ENCODE assay signal across 6 cellular contexts in genomic region chr5:177304392-177305119, GRCh38. TPM values are rescaled to one million over a fixed set of nuclear protein-coding genes. Genes with fewer than 3 reads are reported as not detected.
DNase-seq lines count a peak whose midpoint lies in the region; ATAC-seq, FAIRE-seq and TF ChIP-seq lines count a peak whose summit lies in the region.

No MANE protein-coding gene starts in this region.

- no peaks in the 10 kb centered on the region for H3K27me3 ChIP-seq in K562 (ENCODE audit: control insufficient read depth in 2 of 2, insufficient read depth in 2 of 2, low read length in 2 of 2)
- no peaks in the 10 kb centered on the region for H3K27me3 ChIP-seq in osteoblast (ENCODE audit: insufficient read depth, low read length)

- no peaks in the 10 kb centered on the region for H3K9me3 ChIP-seq in K562 (replicated peaks; ENCODE audit: control insufficient read depth, insufficient read depth, low read depth, low read length)
- no peaks in the 10 kb centered on the region for H3K9me3 ChIP-seq in osteoblast (ENCODE audit: low read depth, low read length)

- WGBS in K562 (ENCODE audit: insufficient coverage, low coverage, missing lambda C conversion rate), result 3% methylated on average over 15 of the region's 19 CpGs

- H4K20me1 ChIP-seq in K562 (replicated peaks; ENCODE audit: control insufficient read depth, insufficient read depth, low read length), result peaks cover 10% of the 10 kb centered on the region
- H4K20me1 ChIP-seq in osteoblast (ENCODE audit: insufficient read depth, low read length), result peaks cover 25% of the 10 kb centered on the region

- no peak for TF ChIP-seq EP300 in K562 (IDR thresholded peaks at IDR 0.05; ENCODE audit: low read length)

- H2AFZ ChIP-seq in K562 (ENCODE audit: low read depth, low read length), result peak overlapping the region; percentile 86; the same call in 1 of the 2 replicates
- H2AFZ ChIP-seq in osteoblast (ENCODE audit: low read length), result no peak overlapping the region

- no peak for TF ChIP-seq POLR2A in K562 (conservative IDR thresholded peaks at IDR 0.05)

- H3K4me1 ChIP-seq in K562 (replicated peaks in 1 of 2; ENCODE audit: control insufficient read depth in 2 of 2, insufficient read depth in 2 of 2, low read length in 2 of 2) (peaks cover 33 to 45% of the 10 kb centered on the region in 2 experiments), osteoblast (ENCODE audit: insufficient read depth, low read length) (peaks cover 23% of the 10 kb centered on the region)

- BruUV-seq in K562 (replicated peaks; lab: Mats Ljungman, UMichigan), result TSS peak; percentile 67

- H3K9ac ChIP-seq in K562 (ENCODE audit: insufficient read depth in 1 of 2, low read depth in 2 of 2, low read length in 2 of 2), result peak overlapping the region; percentile 93 to 99

- TF ChIP-seq CTCF in K562 (IDR thresholded peaks at IDR 0.05 in 2 of 3, conservative IDR thresholded peaks at IDR 0.05 in 1 of 3; ENCODE audit: insufficient read depth in 2 of 3, low read depth in 1 of 3, low read length in 3 of 3) (no peak), osteoblast (IDR thresholded peaks at IDR 0.05; ENCODE audit: extremely low read depth, low read depth, low read length) (no peak)

- CTCF ChIA-PET in K562 (lab: Yijun Ruan, JAX; ENCODE audit: low intra/inter-chr PET ratio), result interaction anchor here (0.6 kb wide), 1 partner anchor 657 kb away, joined by 3 read pairs; the partner anchor contains the start of gene TSPAN17

- H3K79me2 ChIP-seq in K562 (ENCODE audit: control insufficient read depth, insufficient read depth, low read length) (peaks cover 48% of the 10 kb centered on the region), osteoblast (ENCODE audit: insufficient read depth, low read length) (peaks cover 62% of the 10 kb centered on the region)

- DNase-seq in NCI-H748 (lab: John Stamatoyannopoulos, UW; ENCODE audit: unreplicated experiment), result peak; percentile 35
- no peak for DNase-seq in NCI-H748 treated with DMSO at 0.1 percent for 48 hours (lab: John Stamatoyannopoulos, UW)
- peak; percentile 49 to 62 (median 54) for DNase-seq in K562 (ENCODE audit: extremely low read depth in 1 of 4, low spot score in 3 of 4)
- DNase-seq in osteoblast (ENCODE audit: insufficient read length, low spot score, missing footprints), result peak; percentile 88
- DNase-seq in OCI-M2 (lab: John Stamatoyannopoulos, UW; ENCODE audit: unreplicated experiment), result no peak

- H3K4me2 ChIP-seq in K562 (ENCODE audit: insufficient read depth, low read length), result peak overlapping the region; percentile 94
- peak overlapping the region; percentile 93 for H3K4me2 ChIP-seq in osteoblast (ENCODE audit: insufficient read depth, low read length)

- H3K36me3 ChIP-seq in K562 (ENCODE audit: control insufficient read depth, insufficient read depth, low read length), result peaks cover 56% of the 10 kb centered on the region
- peaks cover 55% of the 10 kb centered on the region for H3K36me3 ChIP-seq in osteoblast (ENCODE audit: insufficient read depth, low read length)

- H3K27ac ChIP-seq in K562 (ENCODE audit: extremely low read depth, low read depth, low read length), result peak overlapping the region; percentile 89
- peak overlapping the region; percentile 85 for H3K27ac ChIP-seq in osteoblast (ENCODE audit: low read depth, low read length)

- in situ Hi-C loops in K562 (cut with MboI), result no loop called here

- intact Hi-C loops in K562 (cut with micrococcal nuclease), result loop anchor here (5.0 kb wide), 1 partner anchor 172 kb away; the partner anchor contains the start of gene NSD1

- POLR2A ChIA-PET in K562 (lab: Yijun Ruan, JAX), result interaction anchor here (0.7 to 0.8 kb wide), 2 partner anchors 86 to 141 kb away, joined by 3 to 4 read pairs; no protein-coding TSS in a partner anchor

- H3K4me3 ChIP-seq in K562 (peak overlapping the region; percentile 88), osteoblast (ENCODE audit: insufficient read depth, low read length) (peak overlapping the region; percentile 91)

- FAIRE-seq in K562 (lab: Jason Lieb, UNC), result peak; percentile 74

- H3K9me1 ChIP-seq in K562 (ENCODE audit: control insufficient read depth, insufficient read depth, low read length), result no peaks in the 10 kb centered on the region

- TF ChIP-seq RAD21 in K562 (CRISPR knock-in tag; conservative IDR thresholded peaks at IDR 0.05 in 1 of 2, IDR thresholded peaks at IDR 0.05 in 1 of 2), result no peak

- ATAC-seq in K562, result no peak
- no peak for ATAC-seq in HG02798 (IDR thresholded peaks at IDR 0.05; ENCODE audit: poor library complexity, unreplicated experiment)

RNA-seq across cellular contexts. Expression of gene PRELID1, which starts 1.0 kb away (rescaled TPM):
- 48.2 and 87.9 TPM in 2 replicates for total RNA-seq in K562 (2011; cell fraction: chromatin; rRNA removed; ENCODE audit: low replicate concordance)
- total RNA-seq in K562 (2011; cell fraction: nucleolus; rRNA removed), result 113 and 136 TPM in 2 replicates
- 88.0 and 98.6 TPM in 2 replicates for total RNA-seq in K562 (2011; cell fraction: nucleoplasm; rRNA removed)
- total RNA-seq in K562 (2014; rRNA removed), result 330 and 397 TPM in 2 replicates
- total RNA-seq in K562 (2014; rRNA removed; fragmentation: Illumina TruSeq; extraction: Trizol), result 240 and 288 TPM in 2 replicates
- 336 and 342 TPM in 2 replicates for total RNA-seq in K562 (2015; rRNA removed; fragmentation: Illumina TruSeq; extraction: Trizol)
- 357 and 376 TPM in 2 replicates for total RNA-seq in K562 (2021)
- 306 and 340 TPM in 2 replicates for polyA plus RNA-seq in K562 (2011; rRNA removed)
- 419 and 903 TPM in 2 replicates for polyA plus RNA-seq in K562 (2011; cell fraction: cytosol; rRNA removed)
- polyA plus RNA-seq in K562 (2011; cell fraction: nucleus; rRNA removed), result 140 and 180 TPM in 2 replicates
- polyA plus RNA-seq in K562 (2012), result 250 and 264 TPM in 2 replicates
- polyA plus RNA-seq in K562 (2014; fragmentation: Illumina TruSeq; extraction: Trizol), result 313 and 379 TPM in 2 replicates
- 10 to 100 TPM; 40.1 to 63.7 TPM for polyA plus RNA-seq in K562 (2014; fragmentation: Nextera tagmentation; extraction: Ambion mirVana)
- 484 and 583 TPM in 2 replicates for polyA plus RNA-seq in K562 (2014; rRNA removed)
- 122 and 169 TPM in 2 replicates for polyA minus RNA-seq in K562 (2011; rRNA and poly(A)+ RNA removed)
- 115 and 142 TPM in 2 replicates for polyA minus RNA-seq in K562 (2011; cell fraction: cytosol; rRNA and poly(A)+ RNA removed)
- polyA minus RNA-seq in K562 (2011; cell fraction: nucleus; rRNA and poly(A)+ RNA removed), result 52.6 and 54.7 TPM in 2 replicates
- total RNA-seq in osteoblast, result 69.5 and 82.2 TPM in 2 replicates

RNA-seq across cellular contexts. Expression of gene RAB24, which starts 1.0 kb away (rescaled TPM):
- total RNA-seq in K562 (2011; cell fraction: chromatin; rRNA removed; ENCODE audit: low replicate concordance), result 54.0 and 133 TPM in 2 replicates
- 129 and 138 TPM in 2 replicates for total RNA-seq in K562 (2011; cell fraction: nucleolus; rRNA removed)
- total RNA-seq in K562 (2011; cell fraction: nucleoplasm; rRNA removed), result 74.5 and 88.1 TPM in 2 replicates
- 61.1 and 72.5 TPM in 2 replicates for total RNA-seq in K562 (2014; rRNA removed)
- 16.8 and 21.2 TPM in 2 replicates for total RNA-seq in K562 (2014; rRNA removed; fragmentation: Illumina TruSeq; extraction: Trizol)
- total RNA-seq in K562 (2015; rRNA removed; fragmentation: Illumina TruSeq; extraction: Trizol), result 21.1 and 22.2 TPM in 2 replicates
- total RNA-seq in K562 (2021), result 52.5 and 56.7 TPM in 2 replicates
- polyA plus RNA-seq in K562 (2011; rRNA removed), result 70.4 and 85.1 TPM in 2 replicates
- 83.0 and 103 TPM in 2 replicates for polyA plus RNA-seq in K562 (2011; cell fraction: cytosol; rRNA removed)
- polyA plus RNA-seq in K562 (2011; cell fraction: nucleus; rRNA removed), result 376 and 417 TPM in 2 replicates
- polyA plus RNA-seq in K562 (2012), result 48.9 and 65.7 TPM in 2 replicates
- polyA plus RNA-seq in K562 (2014; fragmentation: Illumina TruSeq; extraction: Trizol), result 34.8 and 40.4 TPM in 2 replicates
- 10 to 100 TPM; 13.9 to 15.7 TPM for polyA plus RNA-seq in K562 (2014; fragmentation: Nextera tagmentation; extraction: Ambion mirVana)
- 107 TPM in 2 replicates for polyA plus RNA-seq in K562 (2014; rRNA removed)
- polyA minus RNA-seq in K562 (2011; rRNA and poly(A)+ RNA removed), result 15.0 and 17.4 TPM in 2 replicates
- polyA minus RNA-seq in K562 (2011; cell fraction: cytosol; rRNA and poly(A)+ RNA removed), result 10.5 and 14.7 TPM in 2 replicates
- polyA minus RNA-seq in K562 (2011; cell fraction: nucleus; rRNA and poly(A)+ RNA removed), result 32.3 and 39.1 TPM in 2 replicates
- total RNA-seq in osteoblast, result 21.5 and 22.8 TPM in 2 replicates

RNA-seq across cellular contexts. Expression of gene MXD3, which starts 7.1 kb away (rescaled TPM):
- total RNA-seq in K562 (2011; cell fraction: chromatin; rRNA removed; ENCODE audit: low replicate concordance), result 16.1 and 35.8 TPM in 2 replicates
- total RNA-seq in K562 (2011; cell fraction: nucleolus; rRNA removed), result 30.9 and 32.9 TPM in 2 replicates
- 25.8 and 34.4 TPM in 2 replicates for total RNA-seq in K562 (2011; cell fraction: nucleoplasm; rRNA removed)
- 18.2 and 19.5 TPM in 2 replicates for total RNA-seq in K562 (2014; rRNA removed)
- total RNA-seq in K562 (2014; rRNA removed; fragmentation: Illumina TruSeq; extraction: Trizol), result 0.65 and 0.83 TPM in 2 replicates
- 4.5 and 6.1 TPM in 2 replicates for total RNA-seq in K562 (2015; rRNA removed; fragmentation: Illumina TruSeq; extraction: Trizol)
- total RNA-seq in K562 (2021), result 12.0 and 16.2 TPM in 2 replicates
- 5.2 and 13.6 TPM in 2 replicates for polyA plus RNA-seq in K562 (2011; rRNA removed)
- polyA plus RNA-seq in K562 (2011; cell fraction: cytosol; rRNA removed), result 9.9 and 15.2 TPM in 2 replicates
- 81.7 and 87.5 TPM in 2 replicates for polyA plus RNA-seq in K562 (2011; cell fraction: nucleus; rRNA removed)
- polyA plus RNA-seq in K562 (2012), result 9.2 and 20.7 TPM in 2 replicates
- polyA plus RNA-seq in K562 (2014; fragmentation: Illumina TruSeq; extraction: Trizol), result 1.8 and 4.5 TPM in 2 replicates
- polyA plus RNA-seq in K562 (2014; fragmentation: Nextera tagmentation; extraction: Ambion mirVana), result under 1 TPM; 0.28 to 0.59 TPM
- 22.8 and 24.8 TPM in 2 replicates for polyA plus RNA-seq in K562 (2014; rRNA removed)
- polyA minus RNA-seq in K562 (2011; rRNA and poly(A)+ RNA removed), result 1.8 and 1.9 TPM in 2 replicates
- 1.2 and 4.6 TPM in 2 replicates for polyA minus RNA-seq in K562 (2011; cell fraction: cytosol; rRNA and poly(A)+ RNA removed)
- 12.3 and 14.9 TPM in 2 replicates for polyA minus RNA-seq in K562 (2011; cell fraction: nucleus; rRNA and poly(A)+ RNA removed)
- 2.7 and 3.3 TPM in 2 replicates for total RNA-seq in osteoblast

RNA-seq across cellular contexts. Expression of gene LMAN2, which starts 46.9 kb away (rescaled TPM):
- 108 and 260 TPM in 2 replicates for total RNA-seq in K562 (2011; cell fraction: chromatin; rRNA removed; ENCODE audit: low replicate concordance)
- total RNA-seq in K562 (2011; cell fraction: nucleolus; rRNA removed), result 422 and 429 TPM in 2 replicates
- total RNA-seq in K562 (2011; cell fraction: nucleoplasm; rRNA removed), result 240 and 283 TPM in 2 replicates
- total RNA-seq in K562 (2014; rRNA removed), result 200 and 216 TPM in 2 replicates
- total RNA-seq in K562 (2014; rRNA removed; fragmentation: Illumina TruSeq; extraction: Trizol), result 69.3 and 110 TPM in 2 replicates
- 179 and 196 TPM in 2 replicates for total RNA-seq in K562 (2015; rRNA removed; fragmentation: Illumina TruSeq; extraction: Trizol)
- total RNA-seq in K562 (2021), result 130 and 136 TPM in 2 replicates
- 119 and 150 TPM in 2 replicates for polyA plus RNA-seq in K562 (2011; rRNA removed)
- 299 and 407 TPM in 2 replicates for polyA plus RNA-seq in K562 (2011; cell fraction: cytosol; rRNA removed)
- polyA plus RNA-seq in K562 (2011; cell fraction: nucleus; rRNA removed), result 207 and 224 TPM in 2 replicates
- polyA plus RNA-seq in K562 (2012), result 176 and 216 TPM in 2 replicates
- 241 and 254 TPM in 2 replicates for polyA plus RNA-seq in K562 (2014; fragmentation: Illumina TruSeq; extraction: Trizol)
- 1 to 10 TPM; 2.7 to 8.5 TPM for polyA plus RNA-seq in K562 (2014; fragmentation: Nextera tagmentation; extraction: Ambion mirVana)
- 196 and 235 TPM in 2 replicates for polyA plus RNA-seq in K562 (2014; rRNA removed)
- 113 and 151 TPM in 2 replicates for polyA minus RNA-seq in K562 (2011; rRNA and poly(A)+ RNA removed)
- polyA minus RNA-seq in K562 (2011; cell fraction: cytosol; rRNA and poly(A)+ RNA removed), result 150 and 163 TPM in 2 replicates
- 76.1 and 108 TPM in 2 replicates for polyA minus RNA-seq in K562 (2011; cell fraction: nucleus; rRNA and poly(A)+ RNA removed)
- 295 and 356 TPM in 2 replicates for total RNA-seq in osteoblast

RNA-seq across cellular contexts. Expression of gene RGS14, which starts 53.2 kb away (rescaled TPM):
- 35.8 and 98.9 TPM in 2 replicates for total RNA-seq in K562 (2011; cell fraction: chromatin; rRNA removed; ENCODE audit: low replicate concordance)
- 87.6 and 104 TPM in 2 replicates for total RNA-seq in K562 (2011; cell fraction: nucleolus; rRNA removed)
- total RNA-seq in K562 (2011; cell fraction: nucleoplasm; rRNA removed), result 52.4 and 57.0 TPM in 2 replicates
- total RNA-seq in K562 (2014; rRNA removed) (63.1 and 86.1 TPM in 2 replicates), K562 (2014; rRNA removed; fragmentation: Illumina TruSeq; extraction: Trizol) (6.3 and 10.5 TPM in 2 replicates), K562 (2015; rRNA removed; fragmentation: Illumina TruSeq; extraction: Trizol) (34.5 and 38.8 TPM in 2 replicates), K562 (2021) (50.3 and 55.4 TPM in 2 replicates), osteoblast (7.4 and 9.4 TPM in 2 replicates)
- polyA plus RNA-seq in K562 (2011; rRNA removed) (21.2 and 40.8 TPM in 2 replicates), K562 (2014; fragmentation: Illumina TruSeq; extraction: Trizol) (42.0 and 46.3 TPM in 2 replicates), K562 (2014; fragmentation: Nextera tagmentation; extraction: Ambion mirVana) (1 to 10 TPM in 1 of 2 experiments, under 1 TPM in 1; 0.28 to 1.3 TPM), K562 (2014; rRNA removed) (75.9 and 101 TPM in 2 replicates)
- polyA plus RNA-seq in K562 (2011; cell fraction: cytosol; rRNA removed), result 54.2 and 98.9 TPM in 2 replicates
- 174 and 232 TPM in 2 replicates for polyA plus RNA-seq in K562 (2011; cell fraction: nucleus; rRNA removed)
- polyA plus RNA-seq in K562 (2012), result 40.9 and 53.0 TPM in 2 replicates
- polyA minus RNA-seq in K562 (2011; rRNA and poly(A)+ RNA removed), result 11.5 and 13.6 TPM in 2 replicates
- 20.3 and 24.8 TPM in 2 replicates for polyA minus RNA-seq in K562 (2011; cell fraction: cytosol; rRNA and poly(A)+ RNA removed)
- polyA minus RNA-seq in K562 (2011; cell fraction: nucleus; rRNA and poly(A)+ RNA removed), result 49.7 and 64.5 TPM in 2 replicates

Comparison
In these comparisons a context has a peak if more than half of its experiments do, and no peak if none do; other contexts are left out.
1. DNase-seq: peak in NCI-H748 (single experiment), K562 (4 of 4) and osteoblast (single experiment); none in NCI-H748 treated with DMSO at 0.1 percent for 48 hours (single experiment) and OCI-M2 (single experiment).